In the genomic region with DNA sequence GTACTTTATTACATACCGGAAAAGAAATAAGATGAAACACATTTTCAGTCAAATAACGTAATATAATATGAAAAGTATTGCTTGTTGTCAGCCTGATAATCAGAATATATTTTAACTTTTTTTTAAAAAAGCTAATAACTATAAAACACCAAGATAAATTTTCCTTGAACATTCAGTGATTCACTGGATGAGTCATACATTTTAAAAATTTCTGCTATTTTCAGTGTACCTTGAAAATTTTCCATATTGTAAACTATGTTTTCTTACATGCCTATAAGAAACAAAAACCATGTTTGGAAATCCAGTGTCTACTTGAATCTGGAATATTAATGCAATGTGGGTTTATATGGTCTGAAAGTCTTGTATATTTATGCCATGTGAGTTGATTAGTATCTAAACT, we compare ENCODE assay signal across 18 cellular contexts. TPM values are rescaled to one million over a fixed set of nuclear protein-coding genes. Genes with fewer than 3 reads are reported as not detected.
DNase-seq lines count a peak whose midpoint lies in the region; ATAC-seq, FAIRE-seq and TF ChIP-seq lines count a peak whose summit lies in the region.
"Had no signal": no experiment of that assay in that cellular context is flagged by ENCODE, and none has a peak within 500 bp of the region (broad histone marks: within the 10 kb centered on the region; RNA-seq: fewer than 3 reads in every experiment).

No MANE protein-coding gene starts in this region.

- H3K9me2 ChIP-seq in GM23338 (ENCODE audit: insufficient read depth) = no peaks in the 10 kb centered on the region

- H3K79me2 ChIP-seq in endothelial cell of umbilical vein (ENCODE audit: control insufficient read depth, insufficient read depth, low read length) (no peaks in the 10 kb centered on the region), GM23338 (replicated peaks; ENCODE audit: insufficient read depth) (no peaks in the 10 kb centered on the region)

- no peak overlapping the region for H3K27ac Mint-ChIP-seq in GM23338
- H3K27ac Mint-ChIP-seq in activated CD4-positive, alpha-beta T cell treated with anti-CD3 and anti-CD28 coated beads, Interleukin-2, amount 10 ng/mL, durations not matched to agents 24 days and 14 days = no peak overlapping the region

- H3K4me3 Mint-ChIP-seq in GM23338 = no peak overlapping the region
- no peak overlapping the region for H3K4me3 Mint-ChIP-seq in activated CD4-positive, alpha-beta T cell treated with anti-CD3 and anti-CD28 coated beads, Interleukin-2, amount 10 ng/mL, durations not matched to agents 24 days and 14 days

- H3K27ac ChIP-seq in endothelial cell of umbilical vein (ENCODE audit: insufficient read depth, low read depth, low read length) (no peak overlapping the region), pancreas (no peak overlapping the region), GM23338 (ENCODE audit: low read depth) (no peak overlapping the region)

- POLR2A ChIA-PET in endothelial cell of umbilical vein (lab: Charles Lee) = no interaction called here

- FAIRE-seq in TTC549 (lab: Jason Lieb, UNC) (peak; percentile 11), endothelial cell of umbilical vein (lab: Jason Lieb, UNC) (no peak), pancreas (lab: Jason Lieb, UNC) (peak; percentile 32)
- FAIRE-seq: G401.6, HepG2 had no signal

- CTCF ChIA-PET in endothelial cell of umbilical vein (lab: Charles Lee) = interaction anchor here (1.4 to 3.8 kb wide), 3 partner anchors 10 to 755 kb away, joined by 6 to 22 read pairs (median 7); no protein-coding TSS in a partner anchor

- H4K20me1 ChIP-seq in endothelial cell of umbilical vein (replicated peaks; ENCODE audit: control insufficient read depth, extremely low read depth, insufficient read depth, low read length) (no peaks in the 10 kb centered on the region), GM23338 (replicated peaks; ENCODE audit: insufficient read depth) (no peaks in the 10 kb centered on the region)

- H3K4me2 ChIP-seq in endothelial cell of umbilical vein (ENCODE audit: insufficient read depth, low read length) (no peak overlapping the region), GM23338 (no peak overlapping the region)

- intact Hi-C loops in endothelial cell of umbilical vein (cut with micrococcal nuclease) (loop anchor here (10.0 kb wide), 1 partner anchor 1852 kb away; no protein-coding TSS in a partner anchor), pancreas (cut with DNase I) (no loop called here)
- intact Hi-C loops in activated CD4-positive, alpha-beta T cell treated with anti-CD3 and anti-CD28 coated beads, Interleukin-2, amount 10 ng/mL, durations not matched to agents 24 days and 14 days (cut with micrococcal nuclease) = loop anchor here (10.0 kb wide), 1 partner anchor 1382 kb away; no protein-coding TSS in a partner anchor

- no peaks in the 10 kb centered on the region for H3K36me3 Mint-ChIP-seq in GM23338 (ENCODE audit: low read depth)
- no peaks in the 10 kb centered on the region for H3K36me3 Mint-ChIP-seq in activated CD4-positive, alpha-beta T cell treated with anti-CD3 and anti-CD28 coated beads, Interleukin-2, amount 10 ng/mL, durations not matched to agents 24 days and 14 days (ENCODE audit: low read depth)

- no TSS peak for BruUV-seq in endothelial cell of umbilical vein (replicated peaks; lab: Mats Ljungman, UMichigan)

- H3K9me3 ChIP-seq in endothelial cell of umbilical vein (replicated peaks; ENCODE audit: control insufficient read depth, insufficient read depth, low read length) = no peaks in the 10 kb centered on the region
- no peaks in the 10 kb centered on the region for H3K9me3 ChIP-seq in pancreas

- no peaks in the 10 kb centered on the region for H3K4me1 ChIP-seq in endothelial cell of umbilical vein (ENCODE audit: control insufficient read depth, extremely low read depth, insufficient read depth, low read length)
- H3K4me1 ChIP-seq in pancreas = peaks cover 0 to 3% (median 0%) of the 10 kb centered on the region in 3 donors
- H3K4me1 ChIP-seq in GM23338 (ENCODE audit: insufficient read depth) = 0 out of 2 replicates have a peak, but pooled peaks cover 6% of the 10 kb centered on the region

- H3K4me1 Mint-ChIP-seq in GM23338 = peaks cover 16% of the 10 kb centered on the region
- no peaks in the 10 kb centered on the region for H3K4me1 Mint-ChIP-seq in activated CD4-positive, alpha-beta T cell treated with anti-CD3 and anti-CD28 coated beads, Interleukin-2, amount 10 ng/mL, durations not matched to agents 24 days and 14 days

- H3K27me3 ChIP-seq in endothelial cell of umbilical vein (ENCODE audit: control insufficient read depth in 2 of 2, insufficient read depth in 2 of 2, low read length in 2 of 2) (peaks cover 15 to 22% of the 10 kb centered on the region in 2 experiments), pancreas (no peaks in the 10 kb centered on the region), GM23338 (ENCODE audit: insufficient read depth) (no peaks in the 10 kb centered on the region)

- dilution Hi-C loops in endothelial cell of umbilical vein (cut with MboI; ENCODE audit: extremely low pct_ligation_motif_present, low sequenced_read_pairs) = no loop called here

- H3K27me3 Mint-ChIP-seq in GM23338 (ENCODE audit: insufficient read depth, low read depth, poor library complexity) = no peaks in the 10 kb centered on the region
- peaks cover 5% of the 10 kb centered on the region for H3K27me3 Mint-ChIP-seq in activated CD4-positive, alpha-beta T cell treated with anti-CD3 and anti-CD28 coated beads, Interleukin-2, amount 10 ng/mL, durations not matched to agents 24 days and 14 days

- H3F3A ChIP-seq in GM23338 (replicated peaks; ENCODE audit: low read depth) = no peaks in the 10 kb centered on the region

- WGBS in pancreas, 2 donors = 81 to 87% methylated on average over 2 of the region's 2 CpGs

- no peak overlapping the region for H3K9ac ChIP-seq in endothelial cell of umbilical vein (replicated peaks; ENCODE audit: extremely low read depth, insufficient read depth, low read length)

- no peaks in the 10 kb centered on the region for H3K36me3 ChIP-seq in endothelial cell of umbilical vein (ENCODE audit: control insufficient read depth in 2 of 2, extremely low read depth in 1 of 2, insufficient read depth in 2 of 2, low read length in 2 of 2)
- no peaks in the 10 kb centered on the region for H3K36me3 ChIP-seq in pancreas
- H3K36me3 ChIP-seq in GM23338 (ENCODE audit: insufficient read depth) = no peaks in the 10 kb centered on the region

- ATAC-seq in pancreas = no peak
- no peak for ATAC-seq in GM23338
- ATAC-seq: HepG2 had no signal

- DNase-seq in HCEC 1CT (peak; percentile 58), endothelial cell of umbilical vein (ENCODE audit: low read depth, low spot score) (no peak), pancreas (no peak), GM23338 (ENCODE audit: low spot score) (no peak), NCI-H1417 treated with DMSO at 0.1 percent for 48 hours (lab: John Stamatoyannopoulos, UW) (no peak)
- no peak for DNase-seq in activated CD4-positive, alpha-beta T cell treated with anti-CD3 and anti-CD28 coated beads, Interleukin-2, amount 10 ng/mL, durations not matched to agents 24 days and 14 days
- DNase-seq: ACHN, C1 segment of cervical spinal cord, DMS79, NCI-H1417, NCI-H1930, NCI-H524, NCI-H82, OCI-M1, SHP77 treated with DMSO at 0.1 percent for 48 hours had no signal

- H3K4me3 ChIP-seq in endothelial cell of umbilical vein (replicated peaks in 1 of 3; ENCODE audit: insufficient read depth in 1 of 3, low read depth in 1 of 3, low read length in 3 of 3) = no peak overlapping the region
- no peak overlapping the region for H3K4me3 ChIP-seq in pancreas
- H3K4me3 ChIP-seq in GM23338 = no peak overlapping the region

- no peak for TF ChIP-seq CTCF in endothelial cell of umbilical vein (IDR thresholded peaks at IDR 0.05; ENCODE audit: extremely low read depth in 1 of 2, insufficient read depth in 1 of 2, low read depth in 1 of 2, low read length in 2 of 2)
- no peak for TF ChIP-seq CTCF in pancreas (IDR thresholded peaks at IDR 0.05)
- TF ChIP-seq CTCF in GM23338 (conservative IDR thresholded peaks at IDR 0.05; ENCODE audit: low read depth in 2 of 2) = no peak

- H3K9me1 ChIP-seq in endothelial cell of umbilical vein (replicated peaks; ENCODE audit: control insufficient read depth, extremely low read depth, insufficient read depth, low read length) = no peaks in the 10 kb centered on the region

- no peaks in the 10 kb centered on the region for H3K9me3 Mint-ChIP-seq in GM23338
- no peaks in the 10 kb centered on the region for H3K9me3 Mint-ChIP-seq in activated CD4-positive, alpha-beta T cell treated with anti-CD3 and anti-CD28 coated beads, Interleukin-2, amount 10 ng/mL, durations not matched to agents 24 days and 14 days

- no peak overlapping the region for H2AFZ ChIP-seq in endothelial cell of umbilical vein (ENCODE audit: low read depth, low read length)
- no peak overlapping the region for H2AFZ ChIP-seq in GM23338

- no peak for TF ChIP-seq POLR2A in endothelial cell of umbilical vein (IDR thresholded peaks at IDR 0.05; ENCODE audit: low read depth, low read length)

TF ChIP-seq in endothelial cell of umbilical vein, 7 proteins besides CTCF, POLR2A, EP300 and RAD21 (continues in another document):
- TF ChIP-seq FOS (IDR thresholded peaks at IDR 0.05; ENCODE audit: borderline replicate concordance, insufficient read depth, low read length) (peak; percentile 54), GATA2 (IDR thresholded peaks at IDR 0.05; ENCODE audit: insufficient read depth, insufficient read length, low read depth, low read length) (no peak), JUN (IDR thresholded peaks at IDR 0.05; ENCODE audit: borderline replicate concordance, insufficient read depth, insufficient read length, low read depth) (peak; percentile 24)

RNA-seq across cellular contexts. Expression of a gene that starts 36.3 kb away (rescaled TPM):
- total RNA-seq in endothelial cell of umbilical vein = 22.5 and 27.1 TPM in 2 replicates
- 26.2 and 28.4 TPM in 2 replicates for polyA plus RNA-seq in endothelial cell of umbilical vein
- 25.7 and 32.1 TPM in 2 replicates for polyA plus RNA-seq in endothelial cell of umbilical vein (2011; cell fraction: cytosol; rRNA removed)
- 56.8 and 67.4 TPM in 2 replicates for polyA plus RNA-seq in endothelial cell of umbilical vein (2011; cell fraction: nucleus; rRNA removed)
- polyA plus RNA-seq in endothelial cell of umbilical vein (2012) = 21.0 and 23.7 TPM in 2 replicates
- 42.7 and 61.4 TPM in 2 replicates for polyA minus RNA-seq in endothelial cell of umbilical vein
- 6.8 TPM for polyA minus RNA-seq in endothelial cell of umbilical vein (2011; cell fraction: cytosol; rRNA and poly(A)+ RNA removed)
- polyA minus RNA-seq in endothelial cell of umbilical vein (2011; cell fraction: nucleus; rRNA and poly(A)+ RNA removed) = 122 and 143 TPM in 2 replicates
- total RNA-seq in pancreas = 10 to 100 TPM in 5 of 6 donors, 1 to 10 TPM in 1; 9.1 to 24.1 (median 14.8) TPM
- polyA plus RNA-seq in pancreas = 10 to 100 TPM; 10.7 to 30.5 TPM
- total RNA-seq in GM23338 (2014; rRNA removed; shearing (Covaris generic)) = not detected in 2 replicates
- 0.16 and 0.27 TPM in 2 replicates for polyA plus RNA-seq in GM23338 (2016; fragmentation: Nextera tagmentation; extraction: Ambion mirVana)
- total RNA-seq in activated CD4-positive, alpha-beta T cell treated with anti-CD3 and anti-CD28 coated beads, Interleukin-2, amount 10 ng/mL, durations not matched to agents 24 days and 14 days = not detected in 2 replicates

Comparison
In these comparisons a context has a peak if more than half of its experiments do, and no peak if none do; other contexts are left out.
1. RNA of a gene that starts 36.3 kb away (total RNA-seq): 22.5 to 27.1 TPM in endothelial cell of umbilical vein and 9.1 to 24.1 TPM in pancreas; not detected in GM23338 and not detected in activated CD4-positive, alpha-beta T cell treated with anti-CD3 and anti-CD28 coated beads, Interleukin-2, amount 10 ng/mL, durations not matched to agents 24 days and 14 days; every median in the first group is over 10 times any median in the second.
2. intact Hi-C loops: an anchor here in endothelial cell of umbilical vein (10.0 kb wide) and activated CD4-positive, alpha-beta T cell treated with anti-CD3 and anti-CD28 coated beads, Interleukin-2, amount 10 ng/mL, durations not matched to agents 24 days and 14 days (10.0 kb wide); none called in pancreas.